9 cellular contexts compared by ENCODE assay signal in the genomic region with DNA sequence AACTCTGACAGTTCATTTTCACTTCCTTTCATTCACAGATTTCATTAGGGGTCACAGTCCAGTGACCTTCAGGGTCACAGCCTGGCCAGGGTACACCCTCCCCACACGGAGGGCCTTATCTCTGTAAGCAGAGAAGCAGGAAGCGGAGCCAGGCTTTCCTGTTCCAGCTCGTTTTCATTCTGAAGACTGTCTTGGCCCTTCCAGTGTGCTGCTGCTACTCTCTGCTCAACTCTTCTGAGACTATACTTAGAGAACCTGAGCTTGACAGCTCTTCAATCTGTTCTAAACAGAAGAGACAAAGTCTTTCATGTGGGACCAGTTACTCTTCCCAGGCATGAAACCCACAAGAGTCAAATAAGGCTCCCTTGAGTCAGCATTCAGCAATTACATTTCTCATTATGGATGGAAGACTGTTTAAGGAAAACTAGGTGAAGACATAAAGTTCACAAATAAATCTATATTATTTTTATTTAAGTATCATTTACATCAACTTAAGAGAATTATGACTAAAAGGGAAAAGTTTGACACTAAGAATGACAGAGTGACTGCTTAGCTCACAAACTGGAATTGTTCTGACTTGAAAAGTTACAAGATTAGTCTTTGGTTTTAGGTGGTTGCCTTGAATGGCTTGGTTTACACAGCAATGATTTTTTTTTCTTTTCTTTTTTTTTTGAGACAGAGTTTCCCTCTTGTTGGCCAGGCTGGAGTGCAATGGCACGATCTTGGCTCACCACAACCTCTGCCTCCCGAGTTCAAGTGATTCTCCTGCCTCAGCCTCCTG. TPM values are rescaled to one million over a fixed set of nuclear protein-coding genes. Genes with fewer than 3 reads are reported as not detected.
DNase-seq lines count a peak whose midpoint lies in the region; ATAC-seq lines count a peak whose summit lies in the region.
"Had no signal": no experiment of that assay in that cellular context is flagged by ENCODE, and none has a peak within 500 bp of the region (broad histone marks: within the 10 kb centered on the region; RNA-seq: fewer than 3 reads in every experiment).

No MANE protein-coding gene starts in this region.

- H3K4me3 Mint-ChIP-seq in activated naive CD8-positive, alpha-beta T cell treated with anti-CD3 and anti-CD28 coated beads, Interleukin-2, amount 50 U/mL, for 24 hours: no peak overlapping the region

- peak overlapping the region; percentile 5 for H3K27ac Mint-ChIP-seq in activated naive CD8-positive, alpha-beta T cell treated with anti-CD3 and anti-CD28 coated beads, Interleukin-2, amount 50 U/mL, for 24 hours

- H3K4me1 ChIP-seq in mesodermal cell (ENCODE audit: control insufficient read depth, insufficient read depth, low read length, poor library complexity, severe bottlenecking): peaks cover 19% of the 10 kb centered on the region

- DNase-seq in CMK (ENCODE audit: low read depth) (peak; percentile 81), NCI-H2171 (lab: John Stamatoyannopoulos, UW) (no peak), DMS 273 treated with DMSO at 0.1 percent for 48 hours (lab: John Stamatoyannopoulos, UW) (no peak), NCI-H226 (no peak)
- no peak for DNase-seq in activated naive CD8-positive, alpha-beta T cell treated with anti-CD3 and anti-CD28 coated beads, Interleukin-2, amount 50 U/mL, for 24 hours
- DNase-seq: DMS79 treated with DMSO at 0.1 percent for 48 hours had no signal

- ATAC-seq in HG03432 (IDR thresholded peaks at IDR 0.05; ENCODE audit: unreplicated experiment) (peak; percentile 49), HG03521 (IDR thresholded peaks at IDR 0.05; ENCODE audit: unreplicated experiment) (no peak)
- ATAC-seq in activated naive CD8-positive, alpha-beta T cell treated with anti-CD3 and anti-CD28 coated beads, Interleukin-2, amount 50 U/mL, for 24 hours: peak; percentile 35

- no peak overlapping the region for H3K4me3 ChIP-seq in mesodermal cell (ENCODE audit: extremely low read depth, insufficient read depth, low read length, poor library complexity, severe bottlenecking)

- peak overlapping the region; percentile 80 for H3K27ac ChIP-seq in mesodermal cell (ENCODE audit: low read depth, low read length, severe bottlenecking)

- H3K36me3 ChIP-seq in mesodermal cell (ENCODE audit: control insufficient read depth, insufficient read depth, low read length): no peaks in the 10 kb centered on the region

- peaks cover 28% of the 10 kb centered on the region for H3K27me3 Mint-ChIP-seq in activated naive CD8-positive, alpha-beta T cell treated with anti-CD3 and anti-CD28 coated beads, Interleukin-2, amount 50 U/mL, for 24 hours

- peaks cover 50% of the 10 kb centered on the region for H3K4me1 Mint-ChIP-seq in activated naive CD8-positive, alpha-beta T cell treated with anti-CD3 and anti-CD28 coated beads, Interleukin-2, amount 50 U/mL, for 24 hours

- no peaks in the 10 kb centered on the region for H3K9me3 ChIP-seq in mesodermal cell (ENCODE audit: control insufficient read depth, low read length)

- 10 to 52% methylated on average over 3 to 5 of the region's 5 CpGs for WGBS in mesodermal cell (ENCODE audit: insufficient coverage in 2 of 2), 2 experiments

- H3K9me3 Mint-ChIP-seq in activated naive CD8-positive, alpha-beta T cell treated with anti-CD3 and anti-CD28 coated beads, Interleukin-2, amount 50 U/mL, for 24 hours: no peaks in the 10 kb centered on the region

- no peaks in the 10 kb centered on the region for H3K36me3 Mint-ChIP-seq in activated naive CD8-positive, alpha-beta T cell treated with anti-CD3 and anti-CD28 coated beads, Interleukin-2, amount 50 U/mL, for 24 hours (ENCODE audit: low read depth)

RNA-seq across cellular contexts. Expression of a gene that starts 4.8 kb away (rescaled TPM):
- 1.3 TPM for polyA plus RNA-seq in mesodermal cell (2013, experiment 1 of 2)
- polyA plus RNA-seq in mesodermal cell (2013, experiment 2 of 2): 2.3 TPM

RNA-seq across cellular contexts. Expression of a gene that starts 5.0 kb away (rescaled TPM):
- polyA plus RNA-seq in mesodermal cell (2013, experiment 1 of 2): 8.4 TPM
- polyA plus RNA-seq in mesodermal cell (2013, experiment 2 of 2): 6.5 TPM
